In genomic region chr17:41664172-41664457, GRCh38 we compare ENCODE assay signal across 19 cellular contexts. TPM values are rescaled to one million over a fixed set of nuclear protein-coding genes. Genes with fewer than 3 reads are reported as not detected.
DNase-seq lines count a peak whose midpoint lies in the region; ATAC-seq, FAIRE-seq and TF ChIP-seq lines count a peak whose summit lies in the region.
"Had no signal": no experiment of that assay in that cellular context is flagged by ENCODE, and none has a peak within 500 bp of the region (broad histone marks: within the 10 kb centered on the region; RNA-seq: fewer than 3 reads in every experiment).

No MANE protein-coding gene starts in this region.

- H3K9ac ChIP-seq in mammary epithelial cell (ENCODE audit: insufficient read depth, low read length), result no peak overlapping the region
- H3K9ac ChIP-seq in SK-N-MC (ENCODE audit: insufficient read length), result peak overlapping the region; percentile 7
- peak overlapping the region; percentile 62 for H3K9ac ChIP-seq in keratinocyte (ENCODE audit: control insufficient read depth, extremely low read depth, insufficient read depth, low read length)
- H3K9ac ChIP-seq: BLaER1 treated with 17β-estradiol and CSF1 and Interleukin-3, amounts not matched to agents 10 nM and 100 nM; GM23248 had no signal

- H2AFZ ChIP-seq in mammary epithelial cell (ENCODE audit: low read depth, low read length) (no peak overlapping the region), keratinocyte (ENCODE audit: control insufficient read depth, low read length) (no peak overlapping the region)
- H2AFZ ChIP-seq: GM23248 had no signal

- CTCF ChIA-PET in mammary epithelial cell (lab: Charles Lee; ENCODE audit: low non-redundant PET) (interaction anchor here (1.9 kb wide), 1 partner anchor 115 kb away, joined by 15 read pairs; no protein-coding TSS in a partner anchor), MCF 10A (lab: Yijun Ruan, JAX) (interaction anchor here (0.6 to 11.5 kb wide), 14 partner anchors 15 to 1306 kb away, joined by 3 to 566 read pairs (median 6); partner anchors contain the start of genes KRT13 and KRT17)

- H3K4me3 Mint-ChIP-seq in MCF 10A (ENCODE audit: unreplicated experiment), result no peak overlapping the region

- TF ChIP-seq CTCF in mammary epithelial cell (conservative IDR thresholded peaks at IDR 0.05 in 1 of 2, IDR thresholded peaks at IDR 0.05 in 1 of 2; ENCODE audit: extremely low read depth in 1 of 2, insufficient read depth in 1 of 2, low read depth in 1 of 2, low read length in 2 of 2) (no peak), MCF 10A (IDR thresholded peaks at IDR 0.05; ENCODE audit: unreplicated experiment) (no peak), keratinocyte (optimal IDR thresholded peaks at IDR 0.05 in 1 of 3, IDR thresholded peaks at IDR 0.05 in 1 of 3, conservative IDR thresholded peaks at IDR 0.05 in 1 of 3; ENCODE audit: extremely low read depth in 1 of 3, insufficient read depth in 2 of 3, low read length in 3 of 3) (no peak), suprapubic skin (IDR thresholded peaks at IDR 0.05) (no peak)

- H3K27me3 Mint-ChIP-seq in MCF 10A (ENCODE audit: insufficient read depth, unreplicated experiment), result no peaks in the 10 kb centered on the region

- in situ Hi-C loops in mammary epithelial cell (cut with MboI; ENCODE audit: low sequenced_read_pairs in 2 of 2), result loop anchor here (5.0 to 25.0 kb wide), 7 partner anchors 89 to 1052 kb away; partner anchors contain the start of gene KRT9 (in 1 of the 2)

- POLR2A ChIA-PET in MCF 10A (lab: Yijun Ruan, JAX), result interaction anchor here (0.7 to 7.3 kb wide), 7 partner anchors 9 to 754 kb away, joined by 3 to 148 read pairs (median 12); partner anchors contain the start of genes EIF1 and KRT17

- no peak for DNase-seq in mammary epithelial cell
- DNase-seq in MCF 10A (ENCODE audit: unreplicated experiment), result no peak
- no peak for DNase-seq in SK-N-MC (ENCODE audit: low read depth, low spot score)
- no peak for DNase-seq in keratinocyte (ENCODE audit: low read depth, low spot score)
- DNase-seq in suprapubic skin (ENCODE audit: low spot score in 2 of 2), result no peak
- DNase-seq in GM12892 (ENCODE audit: insufficient read length), result no peak
- DNase-seq in mesenteric fat pad (ENCODE audit: low spot score), result no peak
- DNase-seq: GM23248, KBM-7, NCI-H1436 treated with DMSO at 0.1 percent for 48 hours, NCI-H2029 treated with DMSO at 0.1 percent for 48 hours, NCI-H82 had no signal

- no peaks in the 10 kb centered on the region for H3K79me2 ChIP-seq in mammary epithelial cell (ENCODE audit: insufficient read depth, low read length)
- no peaks in the 10 kb centered on the region for H3K79me2 ChIP-seq in keratinocyte (ENCODE audit: control insufficient read depth, insufficient read depth, low read length)

- no peaks in the 10 kb centered on the region for H3K27me3 ChIP-seq in mammary epithelial cell (ENCODE audit: insufficient read depth, low read length)
- no peaks in the 10 kb centered on the region for H3K27me3 ChIP-seq in keratinocyte (ENCODE audit: control insufficient read depth, extremely low read depth, insufficient read depth, low read length)
- no peaks in the 10 kb centered on the region for H3K27me3 ChIP-seq in suprapubic skin
- H3K27me3 ChIP-seq: BLaER1 treated with 17β-estradiol and CSF1 and Interleukin-3, amounts not matched to agents 10 nM and 100 nM had no signal

- H3K4me1 Mint-ChIP-seq in MCF 10A (ENCODE audit: insufficient read depth, unreplicated experiment), result peaks cover 44% of the 10 kb centered on the region

- intact Hi-C loops in mammary epithelial cell (cut with micrococcal nuclease) (loop anchor here (5.0 kb wide), 1 partner anchor 167 kb away; no protein-coding TSS in a partner anchor), MCF 10A (cut with micrococcal nuclease) (loop anchor here (5.0 kb wide), 1 partner anchor 167 kb away; no protein-coding TSS in a partner anchor)

- FAIRE-seq in keratinocyte (lab: Jason Lieb, UNC) (peak; percentile 51), GM12892 (lab: Jason Lieb, UNC) (no peak)

- BruUV-seq in mammary epithelial cell (replicated peaks; lab: Mats Ljungman, UMichigan) (no TSS peak), MCF 10A (replicated peaks; lab: Mats Ljungman, UMichigan) (no TSS peak)

- 100% methylated on average over 1 of the region's 2 CpGs for WGBS in mammary epithelial cell (ENCODE audit: low coverage, missing lambda C conversion rate)
- WGBS in suprapubic skin, result 80% methylated on average over 2 of the region's 2 CpGs

- H3K36me3 ChIP-seq in mammary epithelial cell (ENCODE audit: insufficient read depth, low read length) (no peaks in the 10 kb centered on the region), SK-N-MC (ENCODE audit: insufficient read depth, low read length) (no peaks in the 10 kb centered on the region), keratinocyte (ENCODE audit: control insufficient read depth in 2 of 2, extremely low read depth in 1 of 2, insufficient read depth in 2 of 2, low read length in 2 of 2) (no peaks in the 10 kb centered on the region), suprapubic skin (no peaks in the 10 kb centered on the region)
- H3K36me3 ChIP-seq: BLaER1 treated with 17β-estradiol and CSF1 and Interleukin-3, amounts not matched to agents 10 nM and 100 nM had no signal

- H3K4me3 ChIP-seq in mammary epithelial cell (replicated peaks in 1 of 3; ENCODE audit: insufficient read depth in 1 of 3, low read depth in 2 of 3, low read length in 3 of 3), result no peak overlapping the region
- H3K4me3 ChIP-seq in SK-N-MC, result no peak overlapping the region
- peak overlapping the region in 2 of 3 experiments; percentile 11 to 26 for H3K4me3 ChIP-seq in keratinocyte (ENCODE audit: control insufficient read depth in 2 of 3, extremely low read depth in 1 of 3, insufficient read depth in 2 of 3, low read depth in 1 of 3, low read length in 3 of 3)
- no peak overlapping the region for H3K4me3 ChIP-seq in suprapubic skin
- H3K4me3 ChIP-seq: BLaER1 treated with 17β-estradiol and CSF1 and Interleukin-3, amounts not matched to agents 10 nM and 100 nM; GM23248 had no signal

- TF ChIP-seq POLR2A in suprapubic skin (IDR thresholded peaks at IDR 0.05), result no peak
- no peak for TF ChIP-seq POLR2A in GM12892 (IDR thresholded peaks at IDR 0.05; ENCODE audit: low read depth, low read length)

- peaks cover 58% of the 10 kb centered on the region for H3K4me1 ChIP-seq in mammary epithelial cell (ENCODE audit: insufficient read depth, low read length)
- H3K4me1 ChIP-seq in keratinocyte (ENCODE audit: control insufficient read depth, extremely low read depth, insufficient read depth, low read length), result peaks cover 68% of the 10 kb centered on the region
- peaks cover 76% of the 10 kb centered on the region for H3K4me1 ChIP-seq in suprapubic skin

- H4K20me1 ChIP-seq in mammary epithelial cell (ENCODE audit: insufficient read depth, low read length) (no peaks in the 10 kb centered on the region), keratinocyte (ENCODE audit: control insufficient read depth, extremely low read depth, insufficient read depth, low read length) (no peaks in the 10 kb centered on the region)
- H4K20me1 ChIP-seq: BLaER1 treated with 17β-estradiol and CSF1 and Interleukin-3, amounts not matched to agents 10 nM and 100 nM had no signal

- TF ChIP-seq EP300 in suprapubic skin (IDR thresholded peaks at IDR 0.05), result no peak

- no peak overlapping the region for H3K27ac Mint-ChIP-seq in MCF 10A (ENCODE audit: low read depth, unreplicated experiment)

- peak overlapping the region; percentile 68 for H3K27ac ChIP-seq in mammary epithelial cell (ENCODE audit: insufficient read depth, low read depth, low read length)
- peak overlapping the region; percentile 84 for H3K27ac ChIP-seq in SK-N-MC
- peak overlapping the region; percentile 66 for H3K27ac ChIP-seq in keratinocyte (ENCODE audit: control insufficient read depth, insufficient read depth, low read length)
- H3K27ac ChIP-seq in suprapubic skin, result peak overlapping the region; percentile 99
- H3K27ac ChIP-seq: BLaER1 treated with 17β-estradiol and CSF1 and Interleukin-3, amounts not matched to agents 10 nM and 100 nM; GM23248 had no signal

- no peaks in the 10 kb centered on the region for H3K9me3 Mint-ChIP-seq in MCF 10A (ENCODE audit: unreplicated experiment)

- ATAC-seq in GM19452 (IDR thresholded peaks at IDR 0.05; ENCODE audit: unreplicated experiment), result no peak
- ATAC-seq: HCT116, SK-N-SH treated with all-trans-retinoic acid at 6 μM for 48 hours had no signal

- H3K9me1 ChIP-seq in keratinocyte (ENCODE audit: control insufficient read depth, extremely low read depth, insufficient read depth, low read length), result no peaks in the 10 kb centered on the region

- dilution Hi-C loops in mammary epithelial cell (cut with HindIII; ENCODE audit: low sequenced_read_pairs), result no loop called here
- dilution Hi-C loops in keratinocyte (cut with MboI; ENCODE audit: extremely low pct_ligation_motif_present, low sequenced_read_pairs), result no loop called here

- no peaks in the 10 kb centered on the region for H3K36me3 Mint-ChIP-seq in MCF 10A (ENCODE audit: insufficient read depth, unreplicated experiment)

- H3K4me2 ChIP-seq in mammary epithelial cell (ENCODE audit: insufficient read depth, low read depth, low read length) (peak overlapping the region; percentile 16), keratinocyte (ENCODE audit: control insufficient read depth, extremely low read depth, insufficient read depth, low read depth, low read length) (peak overlapping the region; percentile 38)

- no peaks in the 10 kb centered on the region for H3K9me3 ChIP-seq in mammary epithelial cell (replicated peaks; ENCODE audit: insufficient read depth, low read length)
- H3K9me3 ChIP-seq in SK-N-MC (ENCODE audit: low read depth, low read length), result no peaks in the 10 kb centered on the region
- no peaks in the 10 kb centered on the region for H3K9me3 ChIP-seq in keratinocyte (ENCODE audit: control insufficient read depth, low read depth, low read length)
- no peaks in the 10 kb centered on the region for H3K9me3 ChIP-seq in suprapubic skin
- H3K9me3 ChIP-seq: BLaER1 treated with 17β-estradiol and CSF1 and Interleukin-3, amounts not matched to agents 10 nM and 100 nM had no signal

RNA-seq across cellular contexts. Expression of gene EIF1, which starts 24.6 kb away (rescaled TPM):
- total RNA-seq in mammary epithelial cell (100 to 1,000 TPM in 1 of 2 donors, 10 to 100 TPM in 1; 78.9 to 981 TPM), MCF 10A (2022) (1,945 and 2,169 TPM in 2 replicates), suprapubic skin (100 to 1,000 TPM; 238 to 471 (median 430) TPM), mesenteric fat pad (972 TPM)
- polyA plus RNA-seq in mammary epithelial cell (108 TPM), keratinocyte (236 to 308 TPM (median 272 TPM) in 3 replicates)
- polyA minus RNA-seq in mammary epithelial cell (399 TPM), keratinocyte (71.7 to 141 TPM (median 108 TPM) in 3 replicates)
- polyA plus RNA-seq in keratinocyte (2011; ENCODE audit: low read depth), result 1,255 TPM
- polyA plus RNA-seq in keratinocyte (2011; cell fraction: cytosol; rRNA removed), result 367 and 580 TPM in 2 replicates
- polyA plus RNA-seq in keratinocyte (2011; cell fraction: nucleus; rRNA removed), result 378 and 447 TPM in 2 replicates
- 695 and 2,008 TPM in 2 replicates for polyA plus RNA-seq in keratinocyte (2012; ENCODE audit: low replicate concordance)
- polyA minus RNA-seq in keratinocyte (2011; cell fraction: cytosol; rRNA and poly(A)+ RNA removed), result 100 TPM
- polyA minus RNA-seq in keratinocyte (2011; cell fraction: nucleus; rRNA and poly(A)+ RNA removed), result 71.1 and 103 TPM in 2 replicates
- 660 TPM for polyA plus RNA-seq in GM12892 (2012; ENCODE audit: missing spikeins)

RNA-seq across cellular contexts. Expression of gene KRT17, which starts 39.7 kb away (rescaled TPM):
- over 10,000 TPM; 10,365 to 24,723 TPM for total RNA-seq in mammary epithelial cell
- polyA plus RNA-seq in mammary epithelial cell, result 8,957 TPM
- 6,693 TPM for polyA minus RNA-seq in mammary epithelial cell
- total RNA-seq in MCF 10A (2022), result 1,990 and 4,105 TPM in 2 replicates
- polyA plus RNA-seq in keratinocyte, result 6,440 to 12,579 TPM (median 8,666 TPM) in 3 replicates
- polyA plus RNA-seq in keratinocyte (2011; ENCODE audit: low read depth), result 46,546 TPM
- 6,491 and 12,585 TPM in 2 replicates for polyA plus RNA-seq in keratinocyte (2011; cell fraction: cytosol; rRNA removed)
- 12,033 and 13,742 TPM in 2 replicates for polyA plus RNA-seq in keratinocyte (2011; cell fraction: nucleus; rRNA removed)
- polyA plus RNA-seq in keratinocyte (2012; ENCODE audit: low replicate concordance), result 5,743 and 13,877 TPM in 2 replicates
- polyA minus RNA-seq in keratinocyte, result 5,137 to 9,087 TPM (median 7,073 TPM) in 3 replicates
- polyA minus RNA-seq in keratinocyte (2011; cell fraction: cytosol; rRNA and poly(A)+ RNA removed), result 14,086 TPM
- polyA minus RNA-seq in keratinocyte (2011; cell fraction: nucleus; rRNA and poly(A)+ RNA removed), result 4,848 and 5,061 TPM in 2 replicates
- total RNA-seq in suprapubic skin, result 1,000 to 10,000 TPM in 2 of 4 donors, 100 to 1,000 TPM in 2; 434 to 2,751 (median 1,314) TPM
- polyA plus RNA-seq in GM12892 (2012; ENCODE audit: missing spikeins), result 9.7 TPM
- total RNA-seq in mesenteric fat pad, result not detected
- total RNA-seq: A172, Right ventricle myocardium superior had no signal

RNA-seq across cellular contexts. Expression of gene GAST, which starts 48.0 kb away (rescaled TPM):
- 1 to 10 TPM in 1 of 2 donors, under 1 TPM in 1; 0.67 to 2.0 TPM for total RNA-seq in mammary epithelial cell
- 0.94 TPM for polyA plus RNA-seq in mammary epithelial cell
- 7.5 TPM for polyA minus RNA-seq in mammary epithelial cell
- not detected in 2 replicates for total RNA-seq in MCF 10A (2022)
- 0.40 to 4.8 TPM (median 0.87 TPM) in 3 replicates for polyA plus RNA-seq in keratinocyte
- 4.0 TPM for polyA plus RNA-seq in keratinocyte (2011; ENCODE audit: low read depth)
- polyA plus RNA-seq in keratinocyte (2011; cell fraction: cytosol; rRNA removed), result 2.4 and 3.9 TPM in 2 replicates
- polyA plus RNA-seq in keratinocyte (2011; cell fraction: nucleus; rRNA removed), result 1.4 and 2.1 TPM in 2 replicates
- 2.0 and 15.0 TPM in 2 replicates for polyA plus RNA-seq in keratinocyte (2012; ENCODE audit: low replicate concordance)
- polyA minus RNA-seq in keratinocyte, result 0.76 TPM in 1 of 3 replicates, not detected in the others
- polyA minus RNA-seq in keratinocyte (2011; cell fraction: cytosol; rRNA and poly(A)+ RNA removed), result not detected
- polyA minus RNA-seq in keratinocyte (2011; cell fraction: nucleus; rRNA and poly(A)+ RNA removed), result not detected in 2 replicates
- not detected for total RNA-seq in suprapubic skin
- polyA plus RNA-seq in GM12892 (2012; ENCODE audit: missing spikeins), result not detected
- total RNA-seq in mesenteric fat pad, result not detected
- total RNA-seq: A172, GM23248, NCI-H460, Right ventricle myocardium superior had no signal
- polyA plus RNA-seq: GM23248 had no signal

RNA-seq across cellular contexts. Expression of gene KRT16, which starts 51.5 kb away (rescaled TPM):
- 1,000 to 10,000 TPM in 1 of 2 donors, 100 to 1,000 TPM in 1; 585 to 1,021 TPM for total RNA-seq in mammary epithelial cell
- polyA plus RNA-seq in mammary epithelial cell, result 659 TPM
- 694 TPM for polyA minus RNA-seq in mammary epithelial cell
- total RNA-seq in MCF 10A (2022), result 74.5 and 109 TPM in 2 replicates
- 1,163 to 4,746 TPM (median 1,851 TPM) in 3 replicates for polyA plus RNA-seq in keratinocyte
- 20,474 TPM for polyA plus RNA-seq in keratinocyte (2011; ENCODE audit: low read depth)
- polyA plus RNA-seq in keratinocyte (2011; cell fraction: cytosol; rRNA removed), result 1,428 and 3,010 TPM in 2 replicates
- 2,522 and 2,889 TPM in 2 replicates for polyA plus RNA-seq in keratinocyte (2011; cell fraction: nucleus; rRNA removed)
- 1,329 and 6,837 TPM in 2 replicates for polyA plus RNA-seq in keratinocyte (2012; ENCODE audit: low replicate concordance)
- 1,159 to 3,059 TPM (median 1,751 TPM) in 3 replicates for polyA minus RNA-seq in keratinocyte
- 3,006 TPM for polyA minus RNA-seq in keratinocyte (2011; cell fraction: cytosol; rRNA and poly(A)+ RNA removed)
- polyA minus RNA-seq in keratinocyte (2011; cell fraction: nucleus; rRNA and poly(A)+ RNA removed), result 1,076 and 1,184 TPM in 2 replicates
- 100 to 1,000 TPM in 3 of 4 donors, 10 to 100 TPM in 1; 65.7 to 772 (median 341) TPM for total RNA-seq in suprapubic skin
- polyA plus RNA-seq in GM12892 (2012; ENCODE audit: missing spikeins), result not detected
- 5.5 TPM for total RNA-seq in mesenteric fat pad
- total RNA-seq: NCI-H460, Right ventricle myocardium superior had no signal

Comparison
In these comparisons a context has a peak if more than half of its experiments do, and no peak if none do; other contexts are left out.
1. H3K4me3 ChIP-seq: peak in keratinocyte (2 of 3); none in mammary epithelial cell (0 of 3), SK-N-MC (single experiment) and suprapubic skin (single experiment).
2. RNA of gene KRT17, which starts 39.7 kb away (total RNA-seq): 10,365 to 24,723 TPM in mammary epithelial cell, 1,990 to 4,105 TPM in MCF 10A and 434 to 2,751 TPM in suprapubic skin; not detected in mesenteric fat pad (single experiment); every median in the first group is over 100 times any median in the second.
3. Peak in every context shown above with its lines, with median percentiles within 50 percentile points of each other: H3K27ac ChIP-seq.